Comparison of ENCODE assay signal across 1 cellular context in the genomic region with DNA sequence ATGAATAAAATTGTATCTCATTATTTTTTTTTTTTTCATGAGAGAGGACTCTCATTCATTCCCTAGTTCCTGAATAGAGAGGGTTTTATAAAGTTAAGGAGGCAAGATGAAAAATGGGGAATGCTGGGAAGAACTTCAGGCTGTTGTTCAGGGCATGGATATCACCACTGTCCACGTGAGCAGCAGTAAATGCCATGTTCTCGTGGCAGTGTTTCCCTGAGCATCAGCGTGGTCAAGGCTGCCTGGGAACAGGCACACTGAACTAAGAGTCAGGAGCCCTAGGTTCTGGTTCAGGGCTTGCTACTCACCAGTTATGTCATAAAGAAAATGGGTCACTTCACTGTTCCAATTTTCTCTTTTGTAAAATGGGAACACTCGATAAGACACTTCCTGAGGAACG.
TF ChIP-seq lines count a peak whose summit lies in the region.

No MANE protein-coding gene starts in this region.

TF ChIP-seq in H1, 55 proteins besides CTCF, POLR2A, EP300 and RAD21:
- TF ChIP-seq CREB1 (IDR thresholded peaks at IDR 0.05) (no peak), RNF2 (IDR thresholded peaks at IDR 0.05; ENCODE audit: borderline replicate concordance, low read depth, low read length, missing control alignments, poor library complexity, severe bottlenecking) (no peak), SIRT6 (IDR thresholded peaks at IDR 0.05; ENCODE audit: low read length) (no peak), TBP (IDR thresholded peaks at IDR 0.05; ENCODE audit: low read depth, low read length) (no peak), SIN3A (conservative IDR thresholded peaks at IDR 0.05 in 1 of 2, IDR thresholded peaks at IDR 0.05 in 1 of 2; ENCODE audit: low read depth in 1 of 2, low read length in 2 of 2) (no peak), TAF1 (IDR thresholded peaks at IDR 0.05; ENCODE audit: low read depth, low read length) (no peak), TAF7 (optimal IDR thresholded peaks at IDR 0.05; ENCODE audit: borderline replicate concordance, low read depth, low read length) (no peak), POLR2AphosphoS5 (IDR thresholded peaks at IDR 0.05; ENCODE audit: low read depth, low read length) (no peak), BACH1 (IDR thresholded peaks at IDR 0.05; ENCODE audit: low read length) (no peak), KDM4A (IDR thresholded peaks at IDR 0.05; ENCODE audit: low read depth, low read length, severe bottlenecking) (no peak), SP4 (IDR thresholded peaks at IDR 0.05; ENCODE audit: low read length) (no peak), CBX5 (IDR thresholded peaks at IDR 0.05; ENCODE audit: low read depth, low read length) (no peak), SRF (IDR thresholded peaks at IDR 0.05; ENCODE audit: low read depth, low read length) (no peak), RBBP5 (IDR thresholded peaks at IDR 0.05; ENCODE audit: borderline replicate concordance, low read depth, low read length) (no peak)
TF ChIP-seq in H1: peak in this region for 0.
